ENCODE assay signal across 2 cellular contexts in genomic region chr6:135983093-135983492, GRCh38.
TF ChIP-seq lines count a peak whose summit lies in the region.

No MANE protein-coding gene starts in this region.

TF ChIP-seq in SK-N-SH, 30 proteins besides CTCF, POLR2A, EP300 and RAD21:
- TF ChIP-seq REST (IDR thresholded peaks at IDR 0.05; ENCODE audit: low read depth, low read length) (peak; percentile 78), GABPA (IDR thresholded peaks at IDR 0.05; ENCODE audit: low read depth) (no peak)

TF ChIP-seq in SK-N-SH treated with all-trans-retinoic acid at 6 μM for 48 hours, 23 proteins besides CTCF, POLR2A, EP300 and RAD21 (continued from another document):
- no peak for TF ChIP-seq TSHZ2 (CRISPR knock-in tag; IDR thresholded peaks at IDR 0.05)
- TF ChIP-seq ZNF70 (CRISPR knock-in tag; IDR thresholded peaks at IDR 0.05): no peak
- no peak for TF ChIP-seq ZNF8 (CRISPR knock-in tag; IDR thresholded peaks at IDR 0.05)
- TF ChIP-seq RARB (CRISPR knock-in tag; IDR thresholded peaks at IDR 0.05): no peak
- no peak for TF ChIP-seq TOX (CRISPR knock-in tag; IDR thresholded peaks at IDR 0.05; ENCODE audit: borderline replicate concordance)
- no peak for TF ChIP-seq ZFP30 (CRISPR knock-in tag; IDR thresholded peaks at IDR 0.05)
- TF ChIP-seq PPARA (CRISPR knock-in tag; IDR thresholded peaks at IDR 0.05; ENCODE audit: borderline replicate concordance): no peak
